Comparison of ENCODE assay signal across 1 cellular context in the genomic region with DNA sequence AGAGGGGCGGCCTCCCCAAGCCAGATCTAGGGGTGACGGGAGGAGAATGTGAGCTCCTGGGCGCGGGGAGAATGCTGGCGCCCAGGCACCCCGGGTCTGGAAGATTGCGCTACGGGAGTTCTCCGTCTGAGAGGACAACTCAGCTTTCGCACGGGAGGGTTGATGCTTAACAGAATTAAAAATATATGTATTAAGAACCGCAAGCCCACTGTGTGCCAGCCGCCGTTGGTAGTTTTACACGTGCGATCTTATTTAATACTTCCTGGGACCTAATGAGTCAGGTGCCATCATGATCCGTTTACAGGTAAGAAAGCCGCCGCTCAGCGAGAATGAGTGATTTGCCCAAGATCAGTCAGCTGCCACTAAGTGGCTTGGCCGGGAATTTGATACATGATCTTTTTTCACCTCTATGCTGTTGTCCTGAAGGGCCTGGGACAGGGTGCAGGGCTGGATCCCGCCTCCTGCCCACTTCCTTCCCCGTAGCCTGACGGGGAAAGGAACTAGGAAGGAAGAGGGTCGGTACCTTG.
TF ChIP-seq lines count a peak whose summit lies in the region.

No MANE protein-coding gene starts in this region.

TF ChIP-seq in H1, 55 proteins besides CTCF, POLR2A, EP300 and RAD21:
- TF ChIP-seq BCL11A (IDR thresholded peaks at IDR 0.05; ENCODE audit: low read depth in 2 of 2, low read length in 2 of 2) = no peak
- peak; percentile 18; the same call in 1 of the 2 replicates for TF ChIP-seq RBBP5 (IDR thresholded peaks at IDR 0.05; ENCODE audit: borderline replicate concordance, low read depth, low read length)
